9 cellular contexts compared by ENCODE assay signal in genomic region chr4:128354205-128354821, GRCh38.
A peak's percentile ranks its signal among the peaks of the same experiment; 100 is the strongest.
DNase-seq lines count a peak whose midpoint lies in the region; ATAC-seq, FAIRE-seq and TF ChIP-seq lines count a peak whose summit lies in the region.
"Had no signal": no experiment of that assay in that cellular context is flagged by ENCODE, and none has a peak within 500 bp of the region (broad histone marks: within the 10 kb centered on the region; RNA-seq: fewer than 3 reads in every experiment).

No MANE protein-coding gene starts in this region.

- DNase-seq in DMS153 treated with DMSO at 0.1 percent for 48 hours (lab: John Stamatoyannopoulos, UW; ENCODE audit: unreplicated experiment) (peak; percentile 23), NCI-H2029 (lab: John Stamatoyannopoulos, UW) (peak; percentile 55), endothelial cell of umbilical vein (ENCODE audit: low read depth, low spot score) (peak; percentile 92), activated gamma-delta T cell (lab: John Stamatoyannopoulos, UW) (no peak), T-helper 1 cell (no peak), pons (ENCODE audit: low spot score) (no peak)
- DNase-seq: activated gamma-delta T cell treated with Interleukin-2 at 50 U/mL for 16 hours had no signal

- no peaks in the 10 kb centered on the region for H3K27me3 Mint-ChIP-seq in nephron (ENCODE audit: low read depth)

- peak overlapping the region; percentile 76 for H3K4me2 ChIP-seq in endothelial cell of umbilical vein (ENCODE audit: insufficient read depth, low read length)

- no peaks in the 10 kb centered on the region for H3K36me3 ChIP-seq in endothelial cell of umbilical vein (ENCODE audit: control insufficient read depth in 2 of 2, extremely low read depth in 1 of 2, insufficient read depth in 2 of 2, low read length in 2 of 2)

- CTCF ChIA-PET in endothelial cell of umbilical vein (lab: Charles Lee), result interaction anchor here (1.5 kb wide), 1 partner anchor 33 kb away, joined by 7 read pairs; no protein-coding TSS in a partner anchor

- ATAC-seq in GM21423 (IDR thresholded peaks at IDR 0.05; ENCODE audit: unreplicated experiment), result no peak

- H3K4me1 ChIP-seq in endothelial cell of umbilical vein (ENCODE audit: control insufficient read depth, extremely low read depth, insufficient read depth, low read length), result peaks cover 34% of the 10 kb centered on the region

- POLR2A ChIA-PET in endothelial cell of umbilical vein (lab: Charles Lee), result no interaction called here

- no peak for TF ChIP-seq POLR2A in endothelial cell of umbilical vein (IDR thresholded peaks at IDR 0.05; ENCODE audit: low read depth, low read length)

- H3K36me3 Mint-ChIP-seq in nephron (ENCODE audit: low read depth), result peaks cover 4% of the 10 kb centered on the region

- H4K20me1 ChIP-seq in endothelial cell of umbilical vein (replicated peaks; ENCODE audit: control insufficient read depth, extremely low read depth, insufficient read depth, low read length), result no peaks in the 10 kb centered on the region

- no peak overlapping the region for H3K4me3 Mint-ChIP-seq in nephron

- no TSS peak for BruUV-seq in endothelial cell of umbilical vein (replicated peaks; lab: Mats Ljungman, UMichigan)

- H3K27ac ChIP-seq in endothelial cell of umbilical vein (ENCODE audit: insufficient read depth, low read depth, low read length), result peak overlapping the region; percentile 86

- peak overlapping the region; percentile 86 for H2AFZ ChIP-seq in endothelial cell of umbilical vein (ENCODE audit: low read depth, low read length)

- intact Hi-C loops in endothelial cell of umbilical vein (cut with micrococcal nuclease), result loop anchor here (1.0 to 2.0 kb wide), 4 partner anchors 32 to 458 kb away; no protein-coding TSS in a partner anchor

- no peaks in the 10 kb centered on the region for H3K79me2 ChIP-seq in endothelial cell of umbilical vein (ENCODE audit: control insufficient read depth, insufficient read depth, low read length)

- peak overlapping the region; percentile 30 for H3K9ac ChIP-seq in endothelial cell of umbilical vein (replicated peaks; ENCODE audit: extremely low read depth, insufficient read depth, low read length)

- FAIRE-seq in endothelial cell of umbilical vein (lab: Jason Lieb, UNC), result peak; percentile 88

- dilution Hi-C loops in endothelial cell of umbilical vein (cut with MboI; ENCODE audit: extremely low pct_ligation_motif_present, low sequenced_read_pairs), result no loop called here

- no peak overlapping the region for H3K4me3 ChIP-seq in endothelial cell of umbilical vein (replicated peaks in 1 of 3; ENCODE audit: insufficient read depth in 1 of 3, low read depth in 1 of 3, low read length in 3 of 3)

- peak overlapping the region; percentile 67 to 91 (median 88) for H3K27ac Mint-ChIP-seq in nephron

- H3K9me3 ChIP-seq in endothelial cell of umbilical vein (replicated peaks; ENCODE audit: control insufficient read depth, insufficient read depth, low read length), result no peaks in the 10 kb centered on the region

- H3K9me3 Mint-ChIP-seq in nephron, result peaks cover 3% of the 10 kb centered on the region

- H3K4me1 Mint-ChIP-seq in nephron, result peaks cover 19% of the 10 kb centered on the region

- H3K9me1 ChIP-seq in endothelial cell of umbilical vein (replicated peaks; ENCODE audit: control insufficient read depth, extremely low read depth, insufficient read depth, low read length), result no peaks in the 10 kb centered on the region

- no peaks in the 10 kb centered on the region for H3K27me3 ChIP-seq in endothelial cell of umbilical vein (ENCODE audit: control insufficient read depth in 2 of 2, insufficient read depth in 2 of 2, low read length in 2 of 2)

- TF ChIP-seq CTCF in endothelial cell of umbilical vein (IDR thresholded peaks at IDR 0.05; ENCODE audit: extremely low read depth in 1 of 2, insufficient read depth in 1 of 2, low read depth in 1 of 2, low read length in 2 of 2) (no peak), nephron (IDR thresholded peaks at IDR 0.05; ENCODE audit: unreplicated experiment in 3 of 3) (no peak)

TF ChIP-seq in endothelial cell of umbilical vein, 7 proteins besides CTCF, POLR2A, EP300 and RAD21:
- TF ChIP-seq GATA2 (IDR thresholded peaks at IDR 0.05; ENCODE audit: insufficient read depth, insufficient read length, low read depth, low read length), result peak; percentile 78
- no peak for TF ChIP-seq EZH2 (IDR thresholded peaks at IDR 0.05; ENCODE audit: borderline replicate concordance, low read depth, low read length, severe bottlenecking)
- TF ChIP-seq MYC (IDR thresholded peaks at IDR 0.05; ENCODE audit: low read depth, low read length), result no peak
- no peak for TF ChIP-seq POLR2AphosphoS5 (IDR thresholded peaks at IDR 0.05; ENCODE audit: insufficient read depth, low read depth, low read length)
- TF ChIP-seq JUN (IDR thresholded peaks at IDR 0.05; ENCODE audit: borderline replicate concordance, insufficient read depth, insufficient read length, low read depth), result no peak
- no peak for TF ChIP-seq MAX (IDR thresholded peaks at IDR 0.05; ENCODE audit: insufficient read depth, insufficient read length)
- TF ChIP-seq FOS (IDR thresholded peaks at IDR 0.05; ENCODE audit: borderline replicate concordance, insufficient read depth, low read length), result peak; percentile 20

Comparison
In these comparisons a context has a peak if more than half of its experiments do, and no peak if none do; other contexts are left out.
1. DNase-seq: peak in DMS153 treated with DMSO at 0.1 percent for 48 hours (single experiment), NCI-H2029 (single experiment) and endothelial cell of umbilical vein (single experiment); none in activated gamma-delta T cell (single experiment), T-helper 1 cell (0 of 5) and pons (single experiment).